Comparison of ENCODE assay signal across 10 cellular contexts in genomic region chr17:4594406-4595349, GRCh38. TPM values are rescaled to one million over a fixed set of nuclear protein-coding genes. Genes with fewer than 3 reads are reported as not detected.
A peak's percentile ranks its signal among the peaks of the same experiment; 100 is the strongest.
DNase-seq lines count a peak whose midpoint lies in the region; ATAC-seq and TF ChIP-seq lines count a peak whose summit lies in the region.
"Had no signal": no experiment of that assay in that cellular context is flagged by ENCODE, and none has a peak within 500 bp of the region (broad histone marks: within the 10 kb centered on the region; RNA-seq: fewer than 3 reads in every experiment).

No MANE protein-coding gene starts in this region.

- H3K36me3 ChIP-seq in heart left ventricle (no peaks in the 10 kb centered on the region), mesendoderm (ENCODE audit: control insufficient read depth, insufficient read depth, low read length) (no peaks in the 10 kb centered on the region)

- 53 to 66% (median 64%) methylated on average over 24 to 33 of the region's 33 CpGs for whole genome bisulfite sequencing in heart left ventricle, 4 donors
- WGBS in mesendoderm (ENCODE audit: extremely low coverage, insufficient coverage, low lambda C conversion rate), result no CpG with 5 or more reads among the region's 33 CpGs

- H3K9ac ChIP-seq in mesendoderm (ENCODE audit: low read length), result peak overlapping the region; percentile 50

- no peak overlapping the region for H3K18ac ChIP-seq in mesendoderm (ENCODE audit: low read length)

- H2BK5ac ChIP-seq in mesendoderm (ENCODE audit: low read length), result no peak overlapping the region

- TF ChIP-seq CTCF in heart left ventricle (IDR thresholded peaks at IDR 0.05), result peak in 9 of 12 donors; percentile 8 to 35 (median 27)

- H3K4me2 ChIP-seq in mesendoderm (ENCODE audit: low read length), result no peak overlapping the region

- H3K56ac ChIP-seq in mesendoderm (ENCODE audit: low read length), result peak overlapping the region; percentile 79

- H4K5ac ChIP-seq in mesendoderm (ENCODE audit: low read length), result no peak overlapping the region

- no peak overlapping the region for H3K4ac ChIP-seq in mesendoderm (ENCODE audit: low read depth, low read length)

- peaks cover 0 to 54% (median 17%) of the 10 kb centered on the region in 12 donors for H3K4me1 ChIP-seq in heart left ventricle
- H3K4me1 ChIP-seq in mesendoderm (ENCODE audit: control insufficient read depth, low read depth, low read length), result peaks cover 2% of the 10 kb centered on the region

- no peaks in the 10 kb centered on the region for H3K9me3 ChIP-seq in heart left ventricle

- H2BK120ac ChIP-seq in mesendoderm (ENCODE audit: low read depth, low read length), result no peak overlapping the region

- H3K27me3 ChIP-seq in heart left ventricle, result no peaks in the 10 kb centered on the region
- no peaks in the 10 kb centered on the region for H3K27me3 ChIP-seq in mesendoderm (ENCODE audit: insufficient read depth, low read length, poor library complexity)

- H4K8ac ChIP-seq in mesendoderm (ENCODE audit: low read depth, low read length), result no peak overlapping the region

- intact Hi-C loops in heart left ventricle (cut with DNase I), result no loop called here
- intact Hi-C loops in left ventricle myocardium superior (cut with micrococcal nuclease), result no loop called here

- no peak overlapping the region for H3K4me3 ChIP-seq in heart left ventricle
- no peak overlapping the region for H3K4me3 ChIP-seq in mesendoderm (ENCODE audit: low read length)

- no peak overlapping the region for H3K23ac ChIP-seq in mesendoderm (ENCODE audit: low read length)

- H2AK5ac ChIP-seq in mesendoderm (ENCODE audit: low read length), result no peak overlapping the region

- H2BK15ac ChIP-seq in mesendoderm (replicated peaks; ENCODE audit: low read depth), result no peak overlapping the region

- no peak for TF ChIP-seq POLR2A in heart left ventricle (IDR thresholded peaks at IDR 0.05)

- H3K79me2 ChIP-seq in mesendoderm (ENCODE audit: control insufficient read depth, insufficient read depth, low read length), result no peaks in the 10 kb centered on the region

- no peaks in the 10 kb centered on the region for H3K79me1 ChIP-seq in mesendoderm (ENCODE audit: low read length)

- H3K27ac ChIP-seq in heart left ventricle (no peak overlapping the region), mesendoderm (ENCODE audit: low read depth, low read length) (no peak overlapping the region)

- DNase-seq in heart left ventricle, result no peak
- DNase-seq in left ventricle myocardium superior, result no peak
- DNase-seq in activated effector memory CD4-positive, alpha-beta T cell treated with Interleukin-2 at 50 U/mL for 16 hours, result peak; percentile 4
- peak; percentile 78 for DNase-seq in mesendoderm
- no peak for DNase-seq in NCI-H2107 treated with DMSO at 0.1 percent for 48 hours (lab: John Stamatoyannopoulos, UW; ENCODE audit: unreplicated experiment)
- DNase-seq in HuH-7.5 (ENCODE audit: low spot score), result no peak
- DNase-seq: NCI-H2227 treated with DMSO at 0.1 percent for 48 hours had no signal

- no peak for ATAC-seq in heart left ventricle
- no peak for ATAC-seq in left ventricle myocardium superior
- ATAC-seq in HG03139 (IDR thresholded peaks at IDR 0.05; ENCODE audit: unreplicated experiment), result no peak
- no peak for ATAC-seq in HG03520 (IDR thresholded peaks at IDR 0.05; ENCODE audit: unreplicated experiment)

RNA-seq across cellular contexts. Expression of gene SMTNL2, which starts 10.3 kb away (rescaled TPM):
- total RNA-seq in heart left ventricle (10 to 100 TPM; 10.1 to 47.5 (median 18.5) TPM), left ventricle myocardium superior (47.4 TPM)
- 1 to 10 TPM; 2.1 to 8.2 TPM for polyA plus RNA-seq in heart left ventricle
- polyA plus RNA-seq in mesendoderm (2013, experiment 1 of 2), result 0.73 TPM
- 0.60 TPM for polyA plus RNA-seq in mesendoderm (2013, experiment 2 of 2)
- total RNA-seq: Daoy had no signal

RNA-seq across cellular contexts. Expression of gene GGT6, which starts 34.3 kb away (rescaled TPM):
- total RNA-seq in heart left ventricle (not detected), left ventricle myocardium superior (0.22 TPM)
- not detected for polyA plus RNA-seq in heart left ventricle
- 0.06 TPM for polyA plus RNA-seq in mesendoderm (2013, experiment 1 of 2)
- 0.04 TPM for polyA plus RNA-seq in mesendoderm (2013, experiment 2 of 2)
- total RNA-seq: Daoy had no signal

RNA-seq across cellular contexts. Expression of gene MYBBP1A, which starts 39.5 kb away (rescaled TPM):
- total RNA-seq in heart left ventricle (10 to 100 TPM; 17.4 to 34.8 (median 24.4) TPM), left ventricle myocardium superior (18.5 TPM)
- 10 to 100 TPM; 15.5 to 27.8 TPM for polyA plus RNA-seq in heart left ventricle
- polyA plus RNA-seq in mesendoderm (2013, experiment 1 of 2), result 74.9 TPM
- polyA plus RNA-seq in mesendoderm (2013, experiment 2 of 2), result 78.6 TPM

RNA-seq across cellular contexts. Expression of gene ALOX15, which starts 46.8 kb away (rescaled TPM):
- total RNA-seq in heart left ventricle (10 to 100 TPM in 1 of 9 donors, under 1 TPM in 5, not detected in 3; 0.23 to 62.4 (median 0.38) TPM), left ventricle myocardium superior (4.5 TPM)
- not detected for polyA plus RNA-seq in heart left ventricle
- polyA plus RNA-seq in mesendoderm (2013, experiment 1 of 2), result 0.17 TPM
- polyA plus RNA-seq in mesendoderm (2013, experiment 2 of 2), result 0.21 TPM
- total RNA-seq: Daoy had no signal

Comparison
In these comparisons a context has a peak if more than half of its experiments do, and no peak if none do; other contexts are left out.
1. DNase-seq: peak in activated effector memory CD4-positive, alpha-beta T cell treated with Interleukin-2 at 50 U/mL for 16 hours (single experiment) and mesendoderm (single experiment); none in heart left ventricle (0 of 5), left ventricle myocardium superior (single experiment), NCI-H2107 treated with DMSO at 0.1 percent for 48 hours (single experiment) and HuH-7.5 (single experiment).